8 cellular contexts compared by ENCODE assay signal in the genomic region with DNA sequence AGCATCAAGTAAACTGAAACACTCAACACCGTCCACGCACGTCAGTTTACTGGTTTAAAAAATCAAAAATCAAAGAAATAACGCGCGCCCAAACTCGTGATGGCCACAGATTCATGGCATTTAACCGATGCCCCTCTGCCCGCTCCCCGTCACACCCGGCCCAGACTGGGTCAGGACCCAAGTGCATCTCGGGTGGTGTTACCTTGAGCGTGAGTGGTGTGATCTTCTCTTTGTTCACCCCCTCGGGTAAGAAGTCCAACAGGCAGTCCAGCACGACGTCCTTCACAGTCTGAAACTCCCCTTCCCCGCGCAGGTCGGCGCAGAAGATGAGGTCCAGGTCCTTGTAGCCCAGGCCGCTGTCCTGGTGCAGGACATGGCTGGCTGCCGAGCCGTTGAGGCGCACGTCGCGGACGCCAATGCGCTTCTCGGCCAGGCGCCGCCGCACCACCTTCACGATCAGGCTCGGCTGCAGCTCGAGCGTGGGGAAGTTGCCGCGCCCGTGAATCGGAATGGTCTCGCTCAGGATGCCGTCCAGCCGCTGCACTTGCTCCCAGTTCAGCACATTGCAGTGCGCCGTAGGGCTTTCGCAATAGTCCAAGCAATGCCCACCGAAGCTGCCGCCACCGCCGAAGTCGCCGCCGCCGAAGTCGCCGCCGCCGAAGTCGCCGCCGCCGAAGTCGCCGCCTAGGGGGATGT. TPM values are rescaled to one million over a fixed set of nuclear protein-coding genes. Genes with fewer than 3 reads are reported as not detected.
DNase-seq lines count a peak whose midpoint lies in the region; ATAC-seq, FAIRE-seq and TF ChIP-seq lines count a peak whose summit lies in the region.

No MANE protein-coding gene starts in this region.

- no peak for TF ChIP-seq POLR2A in endothelial cell of umbilical vein (IDR thresholded peaks at IDR 0.05; ENCODE audit: low read depth, low read length)

- H3K36me3 Mint-ChIP-seq in activated CD8-positive, alpha-beta T cell treated with anti-CD3 and anti-CD28 coated beads, Interleukin-2, amount 10 ng/mL, durations not matched to agents 7 days and 5 days (ENCODE audit: low read depth) = peaks cover 20% of the 10 kb centered on the region
- H3K36me3 Mint-ChIP-seq in mesothelial cell of epicardium = no peaks in the 10 kb centered on the region

- BruUV-seq in endothelial cell of umbilical vein (replicated peaks; lab: Mats Ljungman, UMichigan) = no TSS peak

- H3K4me2 ChIP-seq in endothelial cell of umbilical vein (ENCODE audit: insufficient read depth, low read length) = peak overlapping the region; percentile 83

- intact Hi-C loops in endothelial cell of umbilical vein (cut with micrococcal nuclease) = loop anchor here (1.0 to 5.0 kb wide), 14 partner anchors 103 to 1539 kb away; no protein-coding TSS in a partner anchor

- H3K4me3 Mint-ChIP-seq in activated CD8-positive, alpha-beta T cell treated with anti-CD3 and anti-CD28 coated beads, Interleukin-2, amount 10 ng/mL, durations not matched to agents 7 days and 5 days = peak overlapping the region; percentile 88
- H3K4me3 Mint-ChIP-seq in mesothelial cell of epicardium = peak overlapping the region; percentile 87

- peak overlapping the region; percentile 52 to 78 (median 69) for H3K4me3 ChIP-seq in endothelial cell of umbilical vein (replicated peaks in 1 of 3; ENCODE audit: insufficient read depth in 1 of 3, low read depth in 1 of 3, low read length in 3 of 3)
- peak overlapping the region; percentile 98 for H3K4me3 ChIP-seq in stomach smooth muscle (ENCODE audit: low read length in 2 of 2)

- CTCF ChIA-PET in activated CD8-positive, alpha-beta T cell treated with anti-CD3 and anti-CD28 coated beads, Interleukin-2, amount 10 ng/mL, durations not matched to agents 7 days and 5 days (lab: Charles Lee) = interaction anchor here (1.4 kb wide), 1 partner anchor 8 kb away, joined by 5 read pairs; no protein-coding TSS in a partner anchor
- CTCF ChIA-PET in endothelial cell of umbilical vein (lab: Charles Lee) = interaction anchor here (2.5 to 3.0 kb wide), 2 partner anchors 17 to 289 kb away, joined by 11 to 13 read pairs; no protein-coding TSS in a partner anchor

- H3K27ac Mint-ChIP-seq in activated CD8-positive, alpha-beta T cell treated with anti-CD3 and anti-CD28 coated beads, Interleukin-2, amount 10 ng/mL, durations not matched to agents 7 days and 5 days = peak overlapping the region; percentile 86
- H3K27ac Mint-ChIP-seq in mesothelial cell of epicardium = peak overlapping the region; percentile 97

- POLR2A ChIA-PET in activated CD8-positive, alpha-beta T cell treated with anti-CD3 and anti-CD28 coated beads, Interleukin-2, amount 10 ng/mL, durations not matched to agents 7 days and 5 days (lab: Charles Lee) = no interaction called here
- POLR2A ChIA-PET in endothelial cell of umbilical vein (lab: Charles Lee) = no interaction called here

- dilution Hi-C loops in endothelial cell of umbilical vein (cut with MboI; ENCODE audit: extremely low pct_ligation_motif_present, low sequenced_read_pairs) = no loop called here

- H3K4me1 ChIP-seq in endothelial cell of umbilical vein (ENCODE audit: control insufficient read depth, extremely low read depth, insufficient read depth, low read length) (peaks cover 8% of the 10 kb centered on the region), stomach smooth muscle (ENCODE audit: control insufficient read depth, insufficient read depth, low read length) (peaks cover 13% of the 10 kb centered on the region)

- H3K9me1 ChIP-seq in endothelial cell of umbilical vein (replicated peaks; ENCODE audit: control insufficient read depth, extremely low read depth, insufficient read depth, low read length) = no peaks in the 10 kb centered on the region

- H3K27me3 Mint-ChIP-seq in activated CD8-positive, alpha-beta T cell treated with anti-CD3 and anti-CD28 coated beads, Interleukin-2, amount 10 ng/mL, durations not matched to agents 7 days and 5 days (ENCODE audit: low read depth) = peaks cover 21% of the 10 kb centered on the region
- H3K27me3 Mint-ChIP-seq in mesothelial cell of epicardium (ENCODE audit: low read depth) = peaks cover 9% of the 10 kb centered on the region

- FAIRE-seq in endothelial cell of umbilical vein (lab: Jason Lieb, UNC) = peak; percentile 80

- TF ChIP-seq CTCF in endothelial cell of umbilical vein (IDR thresholded peaks at IDR 0.05; ENCODE audit: extremely low read depth in 1 of 2, insufficient read depth in 1 of 2, low read depth in 1 of 2, low read length in 2 of 2) (no peak), mesothelial cell of epicardium (IDR thresholded peaks at IDR 0.05; ENCODE audit: unreplicated experiment) (no peak)

- peak; percentile 4 for ATAC-seq in activated CD8-positive, alpha-beta T cell treated with anti-CD3 and anti-CD28 coated beads, Interleukin-2, amount 10 ng/mL, durations not matched to agents 7 days and 5 days

- no peaks in the 10 kb centered on the region for H3K9me3 ChIP-seq in endothelial cell of umbilical vein (replicated peaks; ENCODE audit: control insufficient read depth, insufficient read depth, low read length)
- H3K9me3 ChIP-seq in stomach smooth muscle (ENCODE audit: control insufficient read depth in 2 of 2, low read length in 2 of 2) = no peaks in the 10 kb centered on the region

- H3K27ac ChIP-seq in endothelial cell of umbilical vein (ENCODE audit: insufficient read depth, low read depth, low read length) = peak overlapping the region; percentile 42
- H3K27ac ChIP-seq in stomach smooth muscle (ENCODE audit: low read length) = peak overlapping the region; percentile 98

- peak overlapping the region; percentile 59 for H3K9ac ChIP-seq in endothelial cell of umbilical vein (replicated peaks; ENCODE audit: extremely low read depth, insufficient read depth, low read length)
- H3K9ac ChIP-seq in stomach smooth muscle (ENCODE audit: low read length in 2 of 2) = peak overlapping the region; percentile 75 to 80

- peaks cover 19% of the 10 kb centered on the region for H3K79me2 ChIP-seq in endothelial cell of umbilical vein (ENCODE audit: control insufficient read depth, insufficient read depth, low read length)

- peak overlapping the region; percentile 95 for H2AFZ ChIP-seq in endothelial cell of umbilical vein (ENCODE audit: low read depth, low read length)

- H4K20me1 ChIP-seq in endothelial cell of umbilical vein (replicated peaks; ENCODE audit: control insufficient read depth, extremely low read depth, insufficient read depth, low read length) = no peaks in the 10 kb centered on the region

- DNase-seq in Daoy (ENCODE audit: low read depth) (peak; percentile 73), LHCN-M2 (ENCODE audit: low read depth) (peak; percentile 57), endothelial cell of umbilical vein (ENCODE audit: low read depth, low spot score) (peak; percentile 37), mesothelial cell of epicardium (ENCODE audit: low spot score in 2 of 2, unreplicated experiment in 2 of 2) (peak in 1 of 2 experiments; percentile 63), OCI-M2 (lab: John Stamatoyannopoulos, UW; ENCODE audit: unreplicated experiment) (no peak), NCI-H1092 (lab: John Stamatoyannopoulos, UW) (no peak)
- DNase-seq in activated CD8-positive, alpha-beta T cell treated with anti-CD3 and anti-CD28 coated beads, Interleukin-2, amount 10 ng/mL, durations not matched to agents 7 days and 5 days = peak; percentile 30

- no peaks in the 10 kb centered on the region for H3K9me3 Mint-ChIP-seq in activated CD8-positive, alpha-beta T cell treated with anti-CD3 and anti-CD28 coated beads, Interleukin-2, amount 10 ng/mL, durations not matched to agents 7 days and 5 days (ENCODE audit: insufficient read depth)
- no peaks in the 10 kb centered on the region for H3K9me3 Mint-ChIP-seq in mesothelial cell of epicardium

- H3K27me3 ChIP-seq in endothelial cell of umbilical vein (ENCODE audit: control insufficient read depth in 2 of 2, insufficient read depth in 2 of 2, low read length in 2 of 2) (peaks cover 0 to 3% of the 10 kb centered on the region in 2 experiments), stomach smooth muscle (ENCODE audit: control insufficient read depth in 1 of 2, insufficient read depth in 2 of 2, low read length in 2 of 2) (no peaks in the 10 kb centered on the region)

- H3K36me3 ChIP-seq in endothelial cell of umbilical vein (ENCODE audit: control insufficient read depth in 2 of 2, extremely low read depth in 1 of 2, insufficient read depth in 2 of 2, low read length in 2 of 2) (no peaks in the 10 kb centered on the region), stomach smooth muscle (ENCODE audit: control insufficient read depth in 2 of 2, insufficient read depth in 2 of 2, low read length in 2 of 2) (peaks cover 2 to 6% of the 10 kb centered on the region in 2 donors)

- H3K4me1 Mint-ChIP-seq in activated CD8-positive, alpha-beta T cell treated with anti-CD3 and anti-CD28 coated beads, Interleukin-2, amount 10 ng/mL, durations not matched to agents 7 days and 5 days (ENCODE audit: low read depth) = peaks cover 32% of the 10 kb centered on the region
- peaks cover 39% of the 10 kb centered on the region for H3K4me1 Mint-ChIP-seq in mesothelial cell of epicardium

TF ChIP-seq in endothelial cell of umbilical vein, 7 proteins besides CTCF, POLR2A, EP300 and RAD21:
- no peak for TF ChIP-seq MYC (IDR thresholded peaks at IDR 0.05; ENCODE audit: low read depth, low read length)
- TF ChIP-seq, protein P1, sequence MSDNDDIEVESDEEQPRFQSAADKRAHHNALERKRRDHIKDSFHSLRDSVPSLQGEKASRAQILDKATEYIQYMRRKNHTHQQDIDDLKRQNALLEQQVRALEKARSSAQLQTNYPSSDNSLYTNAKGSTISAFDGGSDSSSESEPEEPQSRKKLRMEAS (IDR thresholded peaks at IDR 0.05; ENCODE audit: insufficient read depth, insufficient read length) = no peak

RNA-seq across cellular contexts. Expression of a gene that starts 0.9 kb away (rescaled TPM):
- total RNA-seq in Daoy (2014; rRNA removed; shearing (Covaris generic)) = 11.5 and 13.0 TPM in 2 replicates
- total RNA-seq in LHCN-M2 (2014; rRNA removed) (17.6 and 18.7 TPM in 2 replicates), endothelial cell of umbilical vein (1.2 and 2.4 TPM in 2 replicates), mesothelial cell of epicardium (9.8 to 11.5 TPM (median 10.9 TPM) in 3 replicates)
- 3.2 TPM for polyA plus RNA-seq in LHCN-M2 (2012)
- total RNA-seq in activated CD8-positive, alpha-beta T cell treated with anti-CD3 and anti-CD28 coated beads, Interleukin-2, amount 10 ng/mL, durations not matched to agents 7 days and 5 days = 1 to 10 TPM; 1.7 to 1.9 TPM
- polyA plus RNA-seq in endothelial cell of umbilical vein = 0.14 and 0.26 TPM in 2 replicates
- polyA plus RNA-seq in endothelial cell of umbilical vein (2011; cell fraction: cytosol; rRNA removed) = 0.25 and 0.31 TPM in 2 replicates
- polyA plus RNA-seq in endothelial cell of umbilical vein (2011; cell fraction: nucleus; rRNA removed) = 0.95 and 1.5 TPM in 2 replicates
- polyA plus RNA-seq in endothelial cell of umbilical vein (2012) = 2.0 and 3.1 TPM in 2 replicates
- 0.15 and 0.53 TPM in 2 replicates for polyA minus RNA-seq in endothelial cell of umbilical vein
- polyA minus RNA-seq in endothelial cell of umbilical vein (2011; cell fraction: cytosol; rRNA and poly(A)+ RNA removed) = 40.9 TPM
- 1.0 and 1.7 TPM in 2 replicates for polyA minus RNA-seq in endothelial cell of umbilical vein (2011; cell fraction: nucleus; rRNA and poly(A)+ RNA removed)

Comparison
In these comparisons a context has a peak if more than half of its experiments do, and no peak if none do; other contexts are left out.
1. DNase-seq: peak in Daoy (single experiment), LHCN-M2 (single experiment), activated CD8-positive, alpha-beta T cell treated with anti-CD3 and anti-CD28 coated beads, Interleukin-2, amount 10 ng/mL, durations not matched to agents 7 days and 5 days (single experiment) and endothelial cell of umbilical vein (single experiment); none in OCI-M2 (single experiment) and NCI-H1092 (single experiment).